14 cellular contexts compared by ENCODE assay signal in genomic region chr18:79571221-79572092, GRCh38.
DNase-seq lines count a peak whose midpoint lies in the region; ATAC-seq and TF ChIP-seq lines count a peak whose summit lies in the region.
"Had no signal": no experiment of that assay in that cellular context is flagged by ENCODE, and none has a peak within 500 bp of the region (broad histone marks: within the 10 kb centered on the region; RNA-seq: fewer than 3 reads in every experiment).

No MANE protein-coding gene starts in this region.

- TF ChIP-seq CTCF in coronary artery (IDR thresholded peaks at IDR 0.05) (no peak), ovary (IDR thresholded peaks at IDR 0.05) (no peak)

- H3K27ac ChIP-seq in BLaER1, result peak overlapping the region; percentile 6; the same call in 1 of the 2 replicates
- H3K27ac ChIP-seq in coronary artery, result no peak overlapping the region
- no peak overlapping the region for H3K27ac ChIP-seq in ovary
- H3K27ac ChIP-seq: right atrium auricular region, thyroid gland had no signal

- H3K9ac ChIP-seq in BLaER1, result no peak overlapping the region

- H3K27me3 ChIP-seq in BLaER1 (no peaks in the 10 kb centered on the region), ovary (no peaks in the 10 kb centered on the region)
- H3K27me3 ChIP-seq: right atrium auricular region, thyroid gland had no signal

- no peak overlapping the region for H3K4me3 ChIP-seq in BLaER1
- no peak overlapping the region for H3K4me3 ChIP-seq in coronary artery
- no peak overlapping the region for H3K4me3 ChIP-seq in ovary
- H3K4me3 ChIP-seq: right atrium auricular region, thyroid gland had no signal

- H3K4me1 ChIP-seq in BLaER1 (peaks cover 55% of the 10 kb centered on the region), ovary (ENCODE audit: insufficient read depth) (peaks cover 4% of the 10 kb centered on the region)

- 91 to 93% (median 92%) methylated on average over 38 of the region's 38 CpGs for WGBS in ovary, 3 donors

- intact Hi-C loops in ovary (cut with DNase I), result no loop called here

- TF ChIP-seq EP300 in ovary (IDR thresholded peaks at IDR 0.05), result no peak

- peak; percentile 20 for DNase-seq in activated CD4-positive, CD25-positive, alpha-beta regulatory T cell treated with anti-CD3 and anti-CD28 coated beads, Interleukin-2, amount 50 U/mL, for 72 hours
- no peak for DNase-seq in activated CD4-positive, CD25-positive, alpha-beta regulatory T cell (lab: John Stamatoyannopoulos, UW)
- DNase-seq in coronary artery (ENCODE audit: low spot score), result peak; percentile 47
- peak in 4 of 5 donors; percentile 9 to 25 (median 12) for DNase-seq in ovary
- DNase-seq in NCI-H1092 treated with DMSO at 0.1 percent for 48 hours (lab: John Stamatoyannopoulos, UW), result no peak
- DNase-seq: effector CD8-positive, alpha-beta T cell; NCI-H1694; nephron progenitor cell; stimulated activated CD4-positive, alpha-beta T cell treated with anti-CD3 and anti-CD28 coated beads, Interleukin-4, amount 100 ng/mL, for 24 hours had no signal

- TF ChIP-seq POLR2A in ovary (IDR thresholded peaks at IDR 0.05), result no peak

- no peak for ATAC-seq in HG02763 (IDR thresholded peaks at IDR 0.05; ENCODE audit: unreplicated experiment)
- ATAC-seq in HG03196 (IDR thresholded peaks at IDR 0.05; ENCODE audit: unreplicated experiment), result no peak

- no peaks in the 10 kb centered on the region for H4K20me1 ChIP-seq in BLaER1

- H3K4me2 ChIP-seq in BLaER1, result no peak overlapping the region

- H3K36me3 ChIP-seq in BLaER1, result no peaks in the 10 kb centered on the region; the same call in 1 of the 2 replicates
- no peaks in the 10 kb centered on the region for H3K36me3 ChIP-seq in ovary
- H3K36me3 ChIP-seq: right atrium auricular region, thyroid gland had no signal

- H3K9me3 ChIP-seq in BLaER1 (peaks cover 31% of the 10 kb centered on the region), ovary (no peaks in the 10 kb centered on the region)
- H3K9me3 ChIP-seq: thyroid gland had no signal

Comparison
In these comparisons a context has a peak if more than half of its experiments do, and no peak if none do; other contexts are left out.
1. DNase-seq: peak in activated CD4-positive, CD25-positive, alpha-beta regulatory T cell treated with anti-CD3 and anti-CD28 coated beads, Interleukin-2, amount 50 U/mL, for 72 hours (single experiment), coronary artery (single experiment) and ovary (4 of 5); none in activated CD4-positive, CD25-positive, alpha-beta regulatory T cell (0 of 4) and NCI-H1092 treated with DMSO at 0.1 percent for 48 hours (single experiment).